In the genomic region with DNA sequence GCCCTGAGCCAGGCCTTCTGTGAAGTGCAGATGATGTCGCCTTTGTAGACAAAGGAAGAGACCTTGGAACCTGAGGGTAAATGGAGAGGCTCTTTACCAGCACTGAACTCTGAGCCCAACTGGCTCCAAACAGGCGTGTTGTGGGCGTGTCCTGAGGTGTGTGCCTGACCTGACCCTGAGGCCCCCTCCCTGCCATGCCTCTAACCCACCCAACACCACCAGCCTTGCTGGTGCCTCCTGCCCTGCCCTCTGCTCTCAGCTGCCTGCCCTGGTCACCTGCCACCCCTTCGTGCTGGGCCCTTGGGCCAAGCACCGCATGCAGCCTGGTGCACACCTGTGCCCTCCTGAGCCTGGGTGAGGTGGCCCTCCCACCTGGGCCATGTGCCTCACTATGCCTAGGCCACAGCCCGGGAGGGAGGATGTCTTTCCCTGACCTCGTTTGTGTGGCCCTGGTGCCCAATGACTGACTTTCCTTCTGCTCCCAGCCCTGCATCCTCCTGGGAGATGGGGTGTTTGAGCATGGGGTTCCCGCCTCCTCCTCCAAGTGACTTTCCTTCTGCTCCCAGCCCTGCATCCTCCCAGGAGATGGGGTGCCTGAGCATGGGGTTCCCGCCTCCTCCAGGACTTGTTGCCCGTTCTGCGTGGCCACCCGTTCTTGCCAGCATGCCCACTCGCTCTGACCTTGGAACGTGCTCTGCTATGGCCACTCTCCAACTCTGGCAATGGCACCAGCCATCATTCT, we compare ENCODE assay signal across 21 cellular contexts.
DNase-seq lines count a peak whose midpoint lies in the region; ATAC-seq, FAIRE-seq and TF ChIP-seq lines count a peak whose summit lies in the region.
"Had no signal": no experiment of that assay in that cellular context is flagged by ENCODE, and none has a peak within 500 bp of the region (broad histone marks: within the 10 kb centered on the region; RNA-seq: fewer than 3 reads in every experiment).

No MANE protein-coding gene starts in this region.

- TF ChIP-seq EP300 in HepG2 (IDR thresholded peaks at IDR 0.05; ENCODE audit: low read depth in 2 of 2, low read length in 2 of 2) (no peak), HepG2 (CRISPR knock-in tag; IDR thresholded peaks at IDR 0.05; ENCODE audit: borderline replicate concordance) (no peak), upper lobe of left lung (IDR thresholded peaks at IDR 0.05) (no peak)

- TF ChIP-seq POLR2A in HepG2 (IDR thresholded peaks at IDR 0.05; ENCODE audit: insufficient read depth in 1 of 2, low read depth in 2 of 2, low read length in 2 of 2): no peak
- TF ChIP-seq POLR2A in upper lobe of left lung (IDR thresholded peaks at IDR 0.05): no peak

- H3K36me3 Mint-ChIP-seq in activated CD4-positive, alpha-beta T cell treated with anti-CD3 and anti-CD28 coated beads, Interleukin-2, amount 10 ng/mL, durations not matched to agents 24 days and 14 days (ENCODE audit: low read depth): no peaks in the 10 kb centered on the region
- H3K36me3 Mint-ChIP-seq: CD8-positive, alpha-beta memory T cell had no signal

- H3K4me1 ChIP-seq in HepG2 (ENCODE audit: insufficient read depth, low read length): peaks cover 18% of the 10 kb centered on the region
- no peaks in the 10 kb centered on the region for H3K4me1 ChIP-seq in upper lobe of left lung
- no peaks in the 10 kb centered on the region for H3K4me1 ChIP-seq in foreskin keratinocyte
- H3K4me1 ChIP-seq: A549 had no signal

- ATAC-seq in HepG2 (peak; percentile 86), upper lobe of left lung (ENCODE audit: low FRiP score in 2 of 2) (peak; percentile 8 to 19), foreskin keratinocyte (no peak)
- ATAC-seq: A549 had no signal

- H3K36me3 ChIP-seq in HepG2 (replicated peaks in 1 of 2; ENCODE audit: control insufficient read depth in 1 of 2, insufficient read depth in 2 of 2, low read length in 2 of 2) (no peaks in the 10 kb centered on the region), upper lobe of left lung (no peaks in the 10 kb centered on the region)

- no peaks in the 10 kb centered on the region for H3K79me2 ChIP-seq in HepG2 (ENCODE audit: insufficient read depth, low read length)

- H3K27me3 ChIP-seq in HepG2 (ENCODE audit: control insufficient read depth in 1 of 2, insufficient read depth in 2 of 2, low read length in 2 of 2) (peaks cover 0 to 1% of the 10 kb centered on the region in 2 experiments; a peak in 1 of 5 replicates), upper lobe of left lung (no peaks in the 10 kb centered on the region), foreskin keratinocyte (peaks cover 5% of the 10 kb centered on the region)

- H3K9me3 Mint-ChIP-seq in activated CD4-positive, alpha-beta T cell treated with anti-CD3 and anti-CD28 coated beads, Interleukin-2, amount 10 ng/mL, durations not matched to agents 24 days and 14 days: no peaks in the 10 kb centered on the region
- H3K9me3 Mint-ChIP-seq: CD8-positive, alpha-beta memory T cell; HFFc6 had no signal

- TF ChIP-seq CTCF in HepG2 (CRISPR knock-in tag; IDR thresholded peaks at IDR 0.05): no peak
- no peak for TF ChIP-seq CTCF in upper lobe of left lung (IDR thresholded peaks at IDR 0.05)
- TF ChIP-seq CTCF in foreskin keratinocyte (conservative IDR thresholded peaks at IDR 0.05): no peak

- WGBS in HepG2 (ENCODE audit: low lambda C conversion rate): 59% methylated on average over 9 of the region's 14 CpGs
- 84 to 96% methylated on average over 8 to 14 of the region's 14 CpGs for whole genome bisulfite sequencing in upper lobe of left lung, 2 donors

- H3K9ac ChIP-seq in HepG2 (ENCODE audit: insufficient read depth, low read depth, low read length): no peak overlapping the region

- H3K9me3 ChIP-seq in HepG2 (ENCODE audit: low read length) (no peaks in the 10 kb centered on the region), upper lobe of left lung (no peaks in the 10 kb centered on the region)
- H3K9me3 ChIP-seq: A549 had no signal

- no peaks in the 10 kb centered on the region for H3K4me1 Mint-ChIP-seq in activated CD4-positive, alpha-beta T cell treated with anti-CD3 and anti-CD28 coated beads, Interleukin-2, amount 10 ng/mL, durations not matched to agents 24 days and 14 days
- H3K4me1 Mint-ChIP-seq: CD8-positive, alpha-beta memory T cell had no signal

- H3K4me3 ChIP-seq in HepG2 (replicated peaks in 1 of 3; ENCODE audit: insufficient read depth in 1 of 3, low read depth in 2 of 3, low read length in 3 of 3) (peak overlapping the region in 1 of 3 experiments; percentile 9; a peak in 1 of 6 replicates), upper lobe of left lung (no peak overlapping the region)
- H3K4me3 ChIP-seq: A549, SK-N-MC had no signal

- H3K4me3 Mint-ChIP-seq in activated CD4-positive, alpha-beta T cell treated with anti-CD3 and anti-CD28 coated beads, Interleukin-2, amount 10 ng/mL, durations not matched to agents 24 days and 14 days: no peak overlapping the region
- H3K4me3 Mint-ChIP-seq: CD8-positive, alpha-beta memory T cell; HFFc6 had no signal

- peak; percentile 53 for DNase-seq in activated CD4-positive, alpha-beta T cell treated with anti-CD3 and anti-CD28 coated beads, Interleukin-2, amount 10 ng/mL, durations not matched to agents 24 days and 14 days
- DNase-seq in activated CD4-positive, alpha-beta T cell treated with anti-CD3 and anti-CD28 coated beads, Interleukin-2, amount 50 U/mL, for 1 hour: no peak
- DNase-seq in H4 (ENCODE audit: low spot score): peak; percentile 4
- DNase-seq in HepG2 (ENCODE audit: low spot score): peak; percentile 47
- no peak for DNase-seq in upper lobe of left lung
- no peak for DNase-seq in foreskin keratinocyte
- DNase-seq in NCI-H146 treated with DMSO at 0.1 percent for 48 hours (lab: John Stamatoyannopoulos, UW; ENCODE audit: unreplicated experiment): no peak
- DNase-seq: CD8-positive, alpha-beta memory T cell; DMS79 treated with DMSO at 0.1 percent for 48 hours; HFFc6; IMR-90; NCI-H1417; NCI-H1930; NCI-H2171; Right ventricle myocardium superior had no signal

- no peak for FAIRE-seq in HepG2 (lab: Jason Lieb, UNC)
- FAIRE-seq: A549, D721Med, H1, RCC 7860 had no signal

- intact Hi-C loops in activated CD4-positive, alpha-beta T cell treated with anti-CD3 and anti-CD28 coated beads, Interleukin-2, amount 10 ng/mL, durations not matched to agents 24 days and 14 days (cut with micrococcal nuclease): no loop called here
- intact Hi-C loops in HepG2 (cut with micrococcal nuclease; ENCODE audit: unreplicated experiment): no loop called here

- H3K27me3 Mint-ChIP-seq in activated CD4-positive, alpha-beta T cell treated with anti-CD3 and anti-CD28 coated beads, Interleukin-2, amount 10 ng/mL, durations not matched to agents 24 days and 14 days: no peaks in the 10 kb centered on the region

- in situ Hi-C loops in HepG2 (cut with HindIII; ENCODE audit: extremely low pct_ligation_motif_present, low pct_unique_long_range_greater_than_20kb): no loop called here

- no peak overlapping the region for H2AFZ ChIP-seq in HepG2 (ENCODE audit: low read length)

- peak overlapping the region; percentile 25 for H3K27ac ChIP-seq in HepG2 (ENCODE audit: extremely low read length, insufficient read depth, low read length)
- no peak overlapping the region for H3K27ac ChIP-seq in upper lobe of left lung
- no peak overlapping the region for H3K27ac ChIP-seq in foreskin keratinocyte
- H3K27ac ChIP-seq: A549, HL-60, SK-N-MC had no signal

- peak overlapping the region; percentile 38; the same call in 1 of the 2 replicates for H3K4me2 ChIP-seq in HepG2 (ENCODE audit: low read depth, low read length)
- H3K4me2 ChIP-seq: A549 had no signal

- H4K20me1 ChIP-seq in HepG2 (ENCODE audit: insufficient read depth, low read length): no peaks in the 10 kb centered on the region

- H3K27ac Mint-ChIP-seq in activated CD4-positive, alpha-beta T cell treated with anti-CD3 and anti-CD28 coated beads, Interleukin-2, amount 10 ng/mL, durations not matched to agents 24 days and 14 days: no peak overlapping the region
- H3K27ac Mint-ChIP-seq: HFFc6 had no signal

- no peak for TF ChIP-seq RAD21 in HepG2 (CRISPR knock-in tag; IDR thresholded peaks at IDR 0.05)

- CTCF ChIA-PET in HepG2 (lab: Yijun Ruan, JAX; ENCODE audit: low intra/inter-chr PET ratio, low total read pairs): no interaction called here

- no TSS peak for BruUV-seq in HepG2 (replicated peaks; lab: Mats Ljungman, UMichigan)

- POLR2A ChIA-PET in HepG2 (lab: Yijun Ruan, JAX): no interaction called here

TF ChIP-seq in HepG2, 621 proteins besides CTCF, POLR2A, EP300 and RAD21 (continues in another document):
- TF ChIP-seq, protein P1, sequence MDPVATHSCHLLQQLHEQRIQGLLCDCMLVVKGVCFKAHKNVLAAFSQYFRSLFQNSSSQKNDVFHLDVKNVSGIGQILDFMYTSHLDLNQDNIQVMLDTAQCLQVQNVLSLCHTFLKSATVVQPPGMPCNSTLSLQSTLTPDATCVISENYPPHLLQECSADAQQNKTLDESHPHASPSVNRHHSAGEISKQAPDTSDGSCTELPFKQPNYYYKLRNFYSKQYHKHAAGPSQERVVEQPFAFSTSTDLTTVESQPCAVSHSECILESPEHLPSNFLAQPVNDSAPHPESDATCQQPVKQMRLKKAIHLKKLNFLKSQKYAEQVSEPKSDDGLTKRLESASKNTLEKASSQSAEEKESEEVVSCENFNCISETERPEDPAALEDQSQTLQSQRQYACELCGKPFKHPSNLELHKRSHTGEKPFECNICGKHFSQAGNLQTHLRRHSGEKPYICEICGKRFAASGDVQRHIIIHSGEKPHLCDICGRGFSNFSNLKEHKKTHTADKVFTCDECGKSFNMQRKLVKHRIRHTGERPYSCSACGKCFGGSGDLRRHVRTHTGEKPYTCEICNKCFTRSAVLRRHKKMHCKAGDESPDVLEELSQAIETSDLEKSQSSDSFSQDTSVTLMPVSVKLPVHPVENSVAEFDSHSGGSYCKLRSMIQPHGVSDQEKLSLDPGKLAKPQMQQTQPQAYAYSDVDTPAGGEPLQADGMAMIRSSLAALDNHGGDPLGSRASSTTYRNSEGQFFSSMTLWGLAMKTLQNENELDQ (CRISPR knock-in tag; IDR thresholded peaks at IDR 0.05; ENCODE audit: borderline replicate concordance): no peak
- TF ChIP-seq MTA1 (CRISPR knock-in tag; IDR thresholded peaks at IDR 0.05; ENCODE audit: borderline replicate concordance): peak; percentile 33; the same call in 1 of the 2 replicates
- 0 out of 2 replicates have a peak, but pooled peaks have one; percentile 13 for TF ChIP-seq RARA (CRISPR knock-in tag; IDR thresholded peaks at IDR 0.05)
- peak; percentile 81 for TF ChIP-seq HNF4A (CRISPR knock-in tag; IDR thresholded peaks at IDR 0.05)

Comparison
In these comparisons a context has a peak if more than half of its experiments do, and no peak if none do; other contexts are left out.
1. DNase-seq: peak in activated CD4-positive, alpha-beta T cell treated with anti-CD3 and anti-CD28 coated beads, Interleukin-2, amount 10 ng/mL, durations not matched to agents 24 days and 14 days (single experiment), H4 (single experiment) and HepG2 (single experiment); none in activated CD4-positive, alpha-beta T cell treated with anti-CD3 and anti-CD28 coated beads, Interleukin-2, amount 50 U/mL, for 1 hour (single experiment), upper lobe of left lung (0 of 2), foreskin keratinocyte (0 of 2) and NCI-H146 treated with DMSO at 0.1 percent for 48 hours (single experiment).